Comparison of ENCODE assay signal across 8 cellular contexts in the genomic region with DNA sequence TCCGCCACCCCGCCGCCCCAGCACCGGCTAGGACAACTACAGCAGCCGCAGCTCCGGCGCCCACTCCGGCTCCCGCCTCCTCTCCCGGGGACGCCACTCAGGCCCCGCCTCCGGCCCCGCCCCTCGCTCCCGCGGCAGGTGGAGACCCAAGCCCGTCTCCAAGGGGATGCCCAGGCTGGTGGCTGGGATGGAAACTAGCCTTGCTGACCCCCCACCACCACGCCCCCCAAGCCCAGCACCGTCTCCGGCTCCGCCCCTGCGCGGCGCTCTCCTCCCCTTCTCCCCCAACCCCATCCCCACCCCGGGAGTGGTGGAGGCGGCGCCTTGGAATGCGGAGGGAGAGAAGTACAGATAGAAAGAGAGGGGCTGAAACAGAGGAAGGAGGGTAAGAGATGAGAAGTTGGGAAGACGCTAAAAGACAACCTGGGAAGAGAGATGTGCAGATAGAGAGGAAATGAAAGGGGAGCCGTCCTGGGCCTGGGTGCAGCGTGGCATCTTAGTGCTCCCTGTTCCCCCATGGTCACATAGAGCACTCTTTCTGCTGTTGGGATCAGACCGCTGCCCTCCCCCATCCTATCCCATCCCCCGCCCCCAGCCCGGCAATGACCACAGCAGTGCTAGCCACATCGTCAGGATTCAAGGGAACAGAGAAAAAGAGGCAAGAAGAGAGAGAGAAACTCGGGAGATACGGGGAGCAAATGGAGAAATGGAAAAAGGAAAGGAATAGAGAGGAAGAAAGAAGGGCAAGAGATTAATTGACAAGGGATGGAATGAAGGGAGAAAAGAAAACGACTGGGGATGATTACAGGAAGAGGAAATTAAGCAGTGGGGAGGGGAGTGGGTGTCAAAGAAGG. TPM values are rescaled to one million over a fixed set of nuclear protein-coding genes. Genes with fewer than 3 reads are reported as not detected.
DNase-seq lines count a peak whose midpoint lies in the region; ATAC-seq, FAIRE-seq and TF ChIP-seq lines count a peak whose summit lies in the region.

A gene with protein sequence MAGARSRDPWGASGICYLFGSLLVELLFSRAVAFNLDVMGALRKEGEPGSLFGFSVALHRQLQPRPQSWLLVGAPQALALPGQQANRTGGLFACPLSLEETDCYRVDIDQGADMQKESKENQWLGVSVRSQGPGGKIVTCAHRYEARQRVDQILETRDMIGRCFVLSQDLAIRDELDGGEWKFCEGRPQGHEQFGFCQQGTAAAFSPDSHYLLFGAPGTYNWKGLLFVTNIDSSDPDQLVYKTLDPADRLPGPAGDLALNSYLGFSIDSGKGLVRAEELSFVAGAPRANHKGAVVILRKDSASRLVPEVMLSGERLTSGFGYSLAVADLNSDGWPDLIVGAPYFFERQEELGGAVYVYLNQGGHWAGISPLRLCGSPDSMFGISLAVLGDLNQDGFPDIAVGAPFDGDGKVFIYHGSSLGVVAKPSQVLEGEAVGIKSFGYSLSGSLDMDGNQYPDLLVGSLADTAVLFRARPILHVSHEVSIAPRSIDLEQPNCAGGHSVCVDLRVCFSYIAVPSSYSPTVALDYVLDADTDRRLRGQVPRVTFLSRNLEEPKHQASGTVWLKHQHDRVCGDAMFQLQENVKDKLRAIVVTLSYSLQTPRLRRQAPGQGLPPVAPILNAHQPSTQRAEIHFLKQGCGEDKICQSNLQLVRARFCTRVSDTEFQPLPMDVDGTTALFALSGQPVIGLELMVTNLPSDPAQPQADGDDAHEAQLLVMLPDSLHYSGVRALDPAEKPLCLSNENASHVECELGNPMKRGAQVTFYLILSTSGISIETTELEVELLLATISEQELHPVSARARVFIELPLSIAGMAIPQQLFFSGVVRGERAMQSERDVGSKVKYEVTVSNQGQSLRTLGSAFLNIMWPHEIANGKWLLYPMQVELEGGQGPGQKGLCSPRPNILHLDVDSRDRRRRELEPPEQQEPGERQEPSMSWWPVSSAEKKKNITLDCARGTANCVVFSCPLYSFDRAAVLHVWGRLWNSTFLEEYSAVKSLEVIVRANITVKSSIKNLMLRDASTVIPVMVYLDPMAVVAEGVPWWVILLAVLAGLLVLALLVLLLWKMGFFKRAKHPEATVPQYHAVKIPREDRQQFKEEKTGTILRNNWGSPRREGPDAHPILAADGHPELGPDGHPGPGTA (minus strand): TSS at position 64 of the 854 bp plus-strand sequence. CDS start 222 bp downstream, outside the sequence.

- H3K27ac ChIP-seq in iPS DF 6.9 (ENCODE audit: low read length) = no peak within 1 kb of the TSS

- H3K36me3 Mint-ChIP-seq in IgD-negative memory B cell (no peaks in the 10 kb centered on the region), T-helper 17 cell (ENCODE audit: low read depth) (peaks cover 9% of the 10 kb centered on the region)

- no peak for FAIRE-seq in GM12892 (lab: Jason Lieb, UNC)

- H3K4me1 ChIP-seq in iPS DF 6.9 (ENCODE audit: control insufficient read depth, insufficient read depth, low read length) = no peaks in the 10 kb centered on the region; the same call in 1 of the 2 replicates

- no peaks in the 10 kb centered on the region for H3K27me3 ChIP-seq in iPS DF 6.9 (ENCODE audit: control insufficient read depth, insufficient read depth, low read length)

- H3K9me3 ChIP-seq in T-helper 17 cell (ENCODE audit: control insufficient read depth, low read length, poor library complexity, severe bottlenecking) = no peaks in the 10 kb centered on the region
- H3K9me3 ChIP-seq in iPS DF 6.9 (ENCODE audit: control insufficient read depth, insufficient read depth, low read length) = no peaks in the 10 kb centered on the region

- peaks cover 13% of the 10 kb centered on the region for H3K27me3 Mint-ChIP-seq in IgD-negative memory B cell
- H3K27me3 Mint-ChIP-seq in T-helper 17 cell = peaks cover 29% of the 10 kb centered on the region

- H3K4me3 Mint-ChIP-seq in IgD-negative memory B cell = peak within 1 kb of the TSS; percentile 55 to 94 (median 90)
- peak within 1 kb of the TSS; percentile 92 for H3K4me3 Mint-ChIP-seq in T-helper 17 cell

- ATAC-seq in T-helper 17 cell (peak; percentile 79), HG03097 (IDR thresholded peaks at IDR 0.05; ENCODE audit: low FRiP score, unreplicated experiment) (no peak)

- peaks cover 0 to 19% (median 12%) of the 10 kb centered on the region in 3 donors for H3K4me1 Mint-ChIP-seq in IgD-negative memory B cell
- H3K4me1 Mint-ChIP-seq in T-helper 17 cell = peaks cover 25% of the 10 kb centered on the region

- no CpG with 5 or more reads among the region's 39 CpGs for WGBS in iPS DF 6.9 (ENCODE audit: insufficient coverage, insufficient read length)

- H3K27ac Mint-ChIP-seq in IgD-negative memory B cell (peak within 1 kb of the TSS in 1 of 3 donors; percentile 53), T-helper 17 cell (peak within 1 kb of the TSS; percentile 79)

- no peak for TF ChIP-seq POLR2A in GM12892 (IDR thresholded peaks at IDR 0.05; ENCODE audit: low read depth, low read length)

- no peaks in the 10 kb centered on the region for H3K36me3 ChIP-seq in iPS DF 6.9 (ENCODE audit: control insufficient read depth, insufficient read depth, low read length)

- no peaks in the 10 kb centered on the region for H3K9me3 Mint-ChIP-seq in IgD-negative memory B cell

- peak within 1 kb of the TSS; percentile 46; the same call in 1 of the 2 replicates for H3K4me3 ChIP-seq in iPS DF 6.9 (ENCODE audit: low read length)
- peak within 1 kb of the TSS; percentile 57 for H3K4me3 ChIP-seq in skeletal muscle cell (ENCODE audit: low read depth, low read length)

- DNase-seq in GM12892 (ENCODE audit: insufficient read length) = peak; percentile 71
- DNase-seq in T-helper 17 cell = peak; percentile 38 to 66 (median 62)
- DNase-seq in astrocyte of the hippocampus (ENCODE audit: low read depth, low spot score) = peak; percentile 83
- peak; percentile 94 for DNase-seq in iPS DF 6.9 (ENCODE audit: low read depth, low spot score)
- no peak for DNase-seq in skeletal muscle cell (ENCODE audit: low read depth)
- DNase-seq in dermis blood vessel endothelial cell = no peak

RNA-seq across cellular contexts. Expression of the gene that starts here (rescaled TPM):
- polyA plus RNA-seq in GM12892 (2012; ENCODE audit: missing spikeins) = 2.2 TPM
- polyA plus RNA-seq in IgD-negative memory B cell = 0.13 TPM
- 1 to 10 TPM in 1 of 2 donors, under 1 TPM in 1; 0.70 to 1.4 TPM for total RNA-seq in T-helper 17 cell
- total RNA-seq in dermis blood vessel endothelial cell = 0.42 and 0.68 TPM in 2 replicates

Comparison
In these comparisons a context has a peak if more than half of its experiments do, and no peak if none do; other contexts are left out.
1. DNase-seq: peak in GM12892 (single experiment), T-helper 17 cell (3 of 3), astrocyte of the hippocampus (single experiment) and iPS DF 6.9 (single experiment); none in skeletal muscle cell (single experiment) and dermis blood vessel endothelial cell (single experiment).